In the genomic region with DNA sequence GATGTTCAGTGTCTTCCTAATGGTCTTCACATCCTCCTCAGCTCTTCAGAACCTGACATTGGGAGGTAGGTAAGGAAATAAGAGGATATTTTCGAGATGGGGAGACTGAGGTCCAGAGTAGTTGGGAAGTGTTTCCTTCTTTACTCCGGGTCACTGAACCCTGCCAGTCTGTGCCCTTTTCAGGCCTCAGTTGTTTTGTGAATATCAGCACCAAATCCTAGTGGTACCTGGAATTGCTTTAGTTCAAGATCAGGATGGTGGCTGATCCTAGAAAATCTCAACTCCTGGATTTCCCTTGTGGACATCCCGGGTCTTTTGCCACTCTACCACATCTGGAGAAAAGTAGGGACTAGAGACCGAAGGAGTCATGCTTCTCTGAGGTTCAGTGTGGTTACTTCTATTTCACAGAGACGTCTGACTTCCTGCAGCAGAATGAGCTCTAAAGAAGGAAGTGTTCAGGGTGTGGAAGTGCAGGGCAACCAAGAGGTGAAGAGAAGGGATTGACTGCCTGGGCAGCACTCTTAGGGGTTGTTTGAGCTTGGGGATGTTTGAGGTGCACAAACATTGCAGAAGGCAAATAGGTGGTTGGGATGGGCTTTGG, we compare ENCODE assay signal across 8 cellular contexts. TPM values are rescaled to one million over a fixed set of nuclear protein-coding genes. Genes with fewer than 3 reads are reported as not detected.
A peak's percentile ranks its signal among the peaks of the same experiment; 100 is the strongest.
DNase-seq lines count a peak whose midpoint lies in the region; ATAC-seq and TF ChIP-seq lines count a peak whose summit lies in the region.

No MANE protein-coding gene starts in this region.

- peaks cover 62% of the 10 kb centered on the region for H3K4me1 Mint-ChIP-seq in stimulated activated effector memory CD8-positive, alpha-beta T cell treated with anti-CD3 and anti-CD28 coated beads, Interleukin-12 subunit alpha, Interleukin-12 subunit beta, amount 100 ng/mL, for 72 hours

- H3K9me3 Mint-ChIP-seq in activated naive CD4-positive, alpha-beta T cell treated with anti-CD3 and anti-CD28 coated beads, Interleukin-2, amount 50 U/mL, for 72 hours, result no peaks in the 10 kb centered on the region
- H3K9me3 Mint-ChIP-seq in stimulated activated effector memory CD8-positive, alpha-beta T cell treated with anti-CD3 and anti-CD28 coated beads, Interleukin-12 subunit alpha, Interleukin-12 subunit beta, amount 100 ng/mL, for 72 hours, result no peaks in the 10 kb centered on the region

- H3K36me3 ChIP-seq in NT2/D1 (ENCODE audit: insufficient read depth, insufficient read length, low read length) (peaks cover 5% of the 10 kb centered on the region), iPS-15b (ENCODE audit: control insufficient read depth, insufficient read depth, low read length) (no peaks in the 10 kb centered on the region)

- TF ChIP-seq CTCF in GM12864 (IDR thresholded peaks at IDR 0.05; ENCODE audit: low read depth, low read length, missing control alignments), result no peak

- H3K9ac ChIP-seq in NT2/D1 (ENCODE audit: insufficient read length, low read depth) (peak overlapping the region; percentile 95), iPS-15b (ENCODE audit: low read depth, low read length) (peak overlapping the region; percentile 89)

- H3K9me3 ChIP-seq in NT2/D1 (ENCODE audit: insufficient read depth, low read length), result no peaks in the 10 kb centered on the region
- no peaks in the 10 kb centered on the region for H3K9me3 ChIP-seq in iPS-15b (ENCODE audit: control insufficient read depth, insufficient read depth, low read length)

- H3K4me3 ChIP-seq in GM12864 (ENCODE audit: low read depth, low read length) (peak overlapping the region; percentile 82), NT2/D1 (ENCODE audit: insufficient read length, low read depth) (peak overlapping the region; percentile 94), iPS-15b (ENCODE audit: low read depth, low read length) (peak overlapping the region; percentile 99)

- no peak for DNase-seq in GM12864 (ENCODE audit: low read depth)
- no peak for DNase-seq in NT2/D1 (ENCODE audit: low read depth, low spot score)
- DNase-seq in activated naive CD4-positive, alpha-beta T cell treated with anti-CD3 and anti-CD28 coated beads, Interleukin-2, amount 50 U/mL, for 72 hours (ENCODE audit: low spot score in 2 of 2), result no peak
- DNase-seq in stimulated activated effector memory CD8-positive, alpha-beta T cell treated with anti-CD3 and anti-CD28 coated beads, Interleukin-12 subunit alpha, Interleukin-12 subunit beta, amount 100 ng/mL, for 72 hours (ENCODE audit: low spot score in 2 of 2), result peak in 1 of 2 donors; percentile 69
- DNase-seq in iPS-NIHi7 (ENCODE audit: extremely low spot score), result no peak
- no peak for DNase-seq in HuH-7 (ENCODE audit: low spot score)

- H3K27ac Mint-ChIP-seq in activated naive CD4-positive, alpha-beta T cell treated with anti-CD3 and anti-CD28 coated beads, Interleukin-2, amount 50 U/mL, for 72 hours, result peak overlapping the region; percentile 99 to 100
- peak overlapping the region; percentile 99 for H3K27ac Mint-ChIP-seq in stimulated activated effector memory CD8-positive, alpha-beta T cell treated with anti-CD3 and anti-CD28 coated beads, Interleukin-12 subunit alpha, Interleukin-12 subunit beta, amount 100 ng/mL, for 72 hours

- peaks cover 2% of the 10 kb centered on the region for H3K4me1 ChIP-seq in NT2/D1 (ENCODE audit: insufficient read depth, insufficient read length)
- H3K4me1 ChIP-seq in iPS-15b (ENCODE audit: control insufficient read depth, insufficient read depth, low read length), result peaks cover 13% of the 10 kb centered on the region

- H3K4me3 Mint-ChIP-seq in stimulated activated effector memory CD8-positive, alpha-beta T cell treated with anti-CD3 and anti-CD28 coated beads, Interleukin-12 subunit alpha, Interleukin-12 subunit beta, amount 100 ng/mL, for 72 hours, result peak overlapping the region; percentile 100

- H3K27me3 ChIP-seq in NT2/D1 (ENCODE audit: insufficient read depth, insufficient read length) (peaks cover 4% of the 10 kb centered on the region), iPS-15b (ENCODE audit: control insufficient read depth, insufficient read depth, low read length) (peaks cover 32% of the 10 kb centered on the region)

- H3K36me3 Mint-ChIP-seq in activated naive CD4-positive, alpha-beta T cell treated with anti-CD3 and anti-CD28 coated beads, Interleukin-2, amount 50 U/mL, for 72 hours, result peaks cover 30 to 32% of the 10 kb centered on the region in 2 donors
- H3K36me3 Mint-ChIP-seq in stimulated activated effector memory CD8-positive, alpha-beta T cell treated with anti-CD3 and anti-CD28 coated beads, Interleukin-12 subunit alpha, Interleukin-12 subunit beta, amount 100 ng/mL, for 72 hours, result peaks cover 62% of the 10 kb centered on the region

- ATAC-seq in activated naive CD4-positive, alpha-beta T cell treated with anti-CD3 and anti-CD28 coated beads, Interleukin-2, amount 50 U/mL, for 72 hours, result peak in 1 of 2 donors; percentile 25
- peak; percentile 42 for ATAC-seq in stimulated activated effector memory CD8-positive, alpha-beta T cell treated with anti-CD3 and anti-CD28 coated beads, Interleukin-12 subunit alpha, Interleukin-12 subunit beta, amount 100 ng/mL, for 72 hours
- ATAC-seq in HG02678 (IDR thresholded peaks at IDR 0.05; ENCODE audit: unreplicated experiment), result no peak

RNA-seq across cellular contexts. Expression of a gene that starts 1.0 kb away (rescaled TPM):
- 100 to 1,000 TPM; 149 to 205 TPM for total RNA-seq in activated naive CD4-positive, alpha-beta T cell treated with anti-CD3 and anti-CD28 coated beads, Interleukin-2, amount 50 U/mL, for 72 hours

RNA-seq across cellular contexts. Expression of a gene that starts 7.1 kb away (rescaled TPM):
- 10 to 100 TPM; 39.4 to 50.8 TPM for total RNA-seq in activated naive CD4-positive, alpha-beta T cell treated with anti-CD3 and anti-CD28 coated beads, Interleukin-2, amount 50 U/mL, for 72 hours

RNA-seq across cellular contexts. Expression of a gene that starts 57.4 kb away (rescaled TPM):
- 10 to 100 TPM; 63.6 to 96.7 TPM for total RNA-seq in activated naive CD4-positive, alpha-beta T cell treated with anti-CD3 and anti-CD28 coated beads, Interleukin-2, amount 50 U/mL, for 72 hours
